In the genomic region with DNA sequence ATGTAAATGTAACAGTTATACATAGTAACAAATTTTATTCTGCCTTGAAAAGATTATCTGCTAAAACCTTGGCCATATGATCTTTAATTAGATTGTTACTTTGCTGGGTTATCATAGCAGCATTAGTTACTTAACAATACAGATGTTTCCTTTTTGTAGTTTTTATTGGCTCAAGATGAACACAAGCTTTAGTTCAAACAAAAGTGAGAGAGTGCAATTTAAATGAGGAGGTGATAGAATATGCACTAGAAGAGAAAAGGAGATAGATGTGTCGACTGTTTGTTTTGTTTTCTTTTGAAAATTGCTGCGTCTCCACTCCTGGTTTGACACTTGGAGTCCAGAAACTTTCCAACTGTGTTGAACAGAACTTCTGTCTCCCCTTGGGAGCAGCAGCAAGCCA, we compare ENCODE assay signal across 1 cellular context.
TF ChIP-seq lines count a peak whose summit lies in the region.

No MANE protein-coding gene starts in this region.

TF ChIP-seq in GM23338, 12 proteins besides CTCF, POLR2A, EP300 and RAD21:
- TF ChIP-seq EZH2 (IDR thresholded peaks at IDR 0.05; ENCODE audit: low read depth, unreplicated experiment) (no peak), STAT1 (IDR thresholded peaks at IDR 0.05; ENCODE audit: unreplicated experiment) (no peak), CREB1 (CRISPR knock-in tag; IDR thresholded peaks at IDR 0.05; ENCODE audit: low read depth) (no peak), JUNB (IDR thresholded peaks at IDR 0.05; ENCODE audit: unreplicated experiment) (no peak), ZNF331 (CRISPR knock-in tag; IDR thresholded peaks at IDR 0.05; ENCODE audit: low read depth) (no peak)
TF ChIP-seq in GM23338: peak in this region for 0.
